In the genomic region with DNA sequence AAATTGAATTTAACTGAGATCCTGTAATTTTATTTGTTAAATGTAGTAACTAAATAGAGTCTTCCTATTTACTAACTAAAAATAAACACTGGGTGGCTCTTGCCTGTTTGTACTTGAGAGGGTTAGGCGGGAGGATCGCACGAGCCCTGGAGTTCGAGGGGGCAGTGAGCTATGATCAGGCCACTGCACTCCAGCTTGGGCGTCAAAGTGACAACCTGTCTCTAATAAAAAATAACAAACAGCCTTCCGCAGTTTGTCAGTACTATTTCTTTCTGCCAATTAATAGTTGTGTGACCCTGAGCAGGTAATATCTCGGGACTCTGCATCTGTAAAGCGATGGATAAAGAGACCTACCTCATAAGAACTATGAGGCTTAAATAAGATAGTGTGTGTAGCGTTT, we compare ENCODE assay signal across 1 cellular context.
TF ChIP-seq lines count a peak whose summit lies in the region.

No MANE protein-coding gene starts in this region.

TF ChIP-seq in IMR-90, 13 proteins besides CTCF, POLR2A, EP300 and RAD21:
- TF ChIP-seq MXI1 (IDR thresholded peaks at IDR 0.05; ENCODE audit: borderline replicate concordance, low read depth, low read length) (no peak), CEBPB (IDR thresholded peaks at IDR 0.05; ENCODE audit: low read depth, low read length) (no peak), RCOR1 (IDR thresholded peaks at IDR 0.05; ENCODE audit: insufficient replicate concordance, low read length) (no peak), SMC3 (IDR thresholded peaks at IDR 0.05; ENCODE audit: low read depth, low read length) (no peak), FOS (IDR thresholded peaks at IDR 0.05; ENCODE audit: low read depth, low read length) (no peak), BHLHE40 (IDR thresholded peaks at IDR 0.05; ENCODE audit: low read depth, low read length) (no peak), MAZ (IDR thresholded peaks at IDR 0.05; ENCODE audit: borderline replicate concordance, low read depth, low read length) (no peak), MAFK (IDR thresholded peaks at IDR 0.05; ENCODE audit: low read depth, low read length) (no peak), CHD1 (IDR thresholded peaks at IDR 0.05; ENCODE audit: low read depth, low read length) (no peak), NFE2L2 (IDR thresholded peaks at IDR 0.05; ENCODE audit: low read depth, low read length) (no peak), RFX5 (IDR thresholded peaks at IDR 0.05; ENCODE audit: low read depth, low read length) (no peak)
- TF ChIP-seq, protein P1, sequence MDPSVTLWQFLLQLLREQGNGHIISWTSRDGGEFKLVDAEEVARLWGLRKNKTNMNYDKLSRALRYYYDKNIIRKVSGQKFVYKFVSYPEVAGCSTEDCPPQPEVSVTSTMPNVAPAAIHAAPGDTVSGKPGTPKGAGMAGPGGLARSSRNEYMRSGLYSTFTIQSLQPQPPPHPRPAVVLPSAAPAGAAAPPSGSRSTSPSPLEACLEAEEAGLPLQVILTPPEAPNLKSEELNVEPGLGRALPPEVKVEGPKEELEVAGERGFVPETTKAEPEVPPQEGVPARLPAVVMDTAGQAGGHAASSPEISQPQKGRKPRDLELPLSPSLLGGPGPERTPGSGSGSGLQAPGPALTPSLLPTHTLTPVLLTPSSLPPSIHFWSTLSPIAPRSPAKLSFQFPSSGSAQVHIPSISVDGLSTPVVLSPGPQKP (IDR thresholded peaks at IDR 0.05; ENCODE audit: borderline replicate concordance, low read depth, low read length): no peak
- TF ChIP-seq, protein P2, sequence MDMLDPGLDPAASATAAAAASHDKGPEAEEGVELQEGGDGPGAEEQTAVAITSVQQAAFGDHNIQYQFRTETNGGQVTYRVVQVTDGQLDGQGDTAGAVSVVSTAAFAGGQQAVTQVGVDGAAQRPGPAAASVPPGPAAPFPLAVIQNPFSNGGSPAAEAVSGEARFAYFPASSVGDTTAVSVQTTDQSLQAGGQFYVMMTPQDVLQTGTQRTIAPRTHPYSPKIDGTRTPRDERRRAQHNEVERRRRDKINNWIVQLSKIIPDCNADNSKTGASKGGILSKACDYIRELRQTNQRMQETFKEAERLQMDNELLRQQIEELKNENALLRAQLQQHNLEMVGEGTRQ (IDR thresholded peaks at IDR 0.05; ENCODE audit: low read depth, low read length): no peak
